Comparison of ENCODE assay signal across 10 cellular contexts in genomic region chr2:10452334-10452733, GRCh38. TPM values are rescaled to one million over a fixed set of nuclear protein-coding genes. Genes with fewer than 3 reads are reported as not detected.
DNase-seq lines count a peak whose midpoint lies in the region; ATAC-seq and TF ChIP-seq lines count a peak whose summit lies in the region.
"Had no signal": no experiment of that assay in that cellular context is flagged by ENCODE, and none has a peak within 500 bp of the region (broad histone marks: within the 10 kb centered on the region; RNA-seq: fewer than 3 reads in every experiment).

No MANE protein-coding gene starts in this region.

- no TSS peak for BruUV-seq in Calu3 (replicated peaks; lab: Mats Ljungman, UMichigan)

- peak overlapping the region in 3 of 4 donors; percentile 27 to 56 (median 45) for H3K27ac ChIP-seq in body of pancreas

- peaks cover 19% of the 10 kb centered on the region for H3K27me3 Mint-ChIP-seq in Calu3 (ENCODE audit: unreplicated experiment)

- H3K27me3 ChIP-seq in body of pancreas, result no peaks in the 10 kb centered on the region
- H3K27me3 ChIP-seq in HAP-1 (ENCODE audit: low read depth), result no peaks in the 10 kb centered on the region

- H3K36me3 Mint-ChIP-seq in Calu3 (ENCODE audit: insufficient read depth, unreplicated experiment), result peaks cover 27% of the 10 kb centered on the region

- CTCF ChIA-PET in Calu3 (lab: Charles Lee), result interaction anchor here (0.7 to 1.3 kb wide), 7 partner anchors 35 to 1926 kb away, joined by 3 to 8 read pairs (median 3); no protein-coding TSS in a partner anchor

- peak; percentile 86 for DNase-seq in Calu3
- peak; percentile 25 for DNase-seq in NCI-H1092 treated with DMSO at 0.1 percent for 48 hours (lab: John Stamatoyannopoulos, UW)
- DNase-seq in body of pancreas, result peak; percentile 61 to 84 (median 82)
- DNase-seq in mucosa of gallbladder (ENCODE audit: low spot score), result peak; percentile 66
- DNase-seq in HAP-1 (ENCODE audit: low spot score in 2 of 2), result no peak
- DNase-seq in GM13976 (ENCODE audit: low spot score), result no peak
- DNase-seq: activated naive CD4-positive, alpha-beta T cell had no signal

- H3K27ac Mint-ChIP-seq in Calu3 (ENCODE audit: unreplicated experiment), result peak overlapping the region; percentile 33

- H3K9me3 ChIP-seq in body of pancreas (no peaks in the 10 kb centered on the region), HAP-1 (no peaks in the 10 kb centered on the region)

- intact Hi-C loops in Calu3 (cut with micrococcal nuclease; ENCODE audit: unreplicated experiment) (loop anchor here (1.0 kb wide), 1 partner anchor 132 kb away; no protein-coding TSS in a partner anchor), body of pancreas (cut with DNase I) (no loop called here)

- ATAC-seq in body of pancreas (no peak), HG02759 (IDR thresholded peaks at IDR 0.05; ENCODE audit: unreplicated experiment) (no peak), GM19463 (IDR thresholded peaks at IDR 0.05; ENCODE audit: unreplicated experiment) (no peak)
- ATAC-seq: GM12878 had no signal

- peaks cover 39% of the 10 kb centered on the region for H3K4me1 Mint-ChIP-seq in Calu3 (ENCODE audit: low read depth, unreplicated experiment)

- H3K4me1 ChIP-seq in body of pancreas (peaks cover 35% of the 10 kb centered on the region), HAP-1 (peaks cover 6% of the 10 kb centered on the region)

- H3K4me3 ChIP-seq in body of pancreas, result no peak overlapping the region
- H3K4me3 ChIP-seq in HAP-1, result no peak overlapping the region
- H3K4me3 ChIP-seq: GM12878 had no signal

- H3K36me3 ChIP-seq in body of pancreas (replicated peaks in 1 of 2; ENCODE audit: insufficient read depth in 1 of 2, low read depth in 2 of 2) (no peaks in the 10 kb centered on the region), HAP-1 (replicated peaks) (no peaks in the 10 kb centered on the region)

- in situ Hi-C loops in HAP-1 (cut with MboI; ENCODE audit: low sequenced_read_pairs) (no loop called here), GM13976 (cut with MboI; ENCODE audit: low sequenced_read_pairs, unreplicated experiment) (no loop called here)

- H3K9me3 Mint-ChIP-seq in Calu3 (ENCODE audit: low read depth, unreplicated experiment), result no peaks in the 10 kb centered on the region

- TF ChIP-seq POLR2A in body of pancreas (IDR thresholded peaks at IDR 0.05), result no peak

- TF ChIP-seq CTCF in Calu3 (IDR thresholded peaks at IDR 0.05; ENCODE audit: unreplicated experiment) (no peak), body of pancreas (IDR thresholded peaks at IDR 0.05) (no peak), GM13976 (IDR thresholded peaks at IDR 0.05; ENCODE audit: borderline replicate concordance, control extremely low read depth, extremely low read depth, insufficient read depth, missing control alignments) (no peak)

- 35 to 46% methylated on average over 3 of the region's 3 CpGs for WGBS in body of pancreas, 2 donors

- H3K4me3 Mint-ChIP-seq in Calu3 (ENCODE audit: low read depth, unreplicated experiment), result peak overlapping the region; percentile 8

RNA-seq across cellular contexts. Expression of gene ODC1, which starts 4.2 kb away (rescaled TPM):
- total RNA-seq in Calu3 (2022), result 78.4 and 85.7 TPM in 2 replicates
- total RNA-seq in body of pancreas, result 10 to 100 TPM; 31.9 to 59.7 TPM
- total RNA-seq in mucosa of gallbladder, result 48.7 TPM

Comparison
In these comparisons a context has a peak if more than half of its experiments do, and no peak if none do; other contexts are left out.
1. DNase-seq: peak in Calu3 (single experiment), NCI-H1092 treated with DMSO at 0.1 percent for 48 hours (single experiment), body of pancreas (4 of 4) and mucosa of gallbladder (single experiment); none in HAP-1 (0 of 2) and GM13976 (single experiment).